Comparison of ENCODE assay signal across 8 cellular contexts in genomic region chr11:10540915-10541591, GRCh38. TPM values are rescaled to one million over a fixed set of nuclear protein-coding genes. Genes with fewer than 3 reads are reported as not detected.
DNase-seq lines count a peak whose midpoint lies in the region; ATAC-seq lines count a peak whose summit lies in the region.

Gene RNF141, minus strand, starts transcription at chr11:10541187. Its CDS starts 7,029 bp downstream, at chr11:10534158.

- peaks cover 21% of the 10 kb centered on the region for H3K4me1 Mint-ChIP-seq in activated CD8-positive, alpha-beta memory T cell treated with anti-CD3 and anti-CD28 coated beads, Interleukin-2, amount 10 ng/mL, durations not matched to agents 7 days and 5 days

- CTCF ChIA-PET in activated CD8-positive, alpha-beta memory T cell treated with anti-CD3 and anti-CD28 coated beads, Interleukin-2, amount 10 ng/mL, durations not matched to agents 7 days and 5 days (lab: Charles Lee) = interaction anchor here (0.6 to 3.5 kb wide), 57 partner anchors 10 to 268 kb away, joined by 3 to 26 read pairs (median 5); partner anchors contain the start of genes AMPD3, CTR9 and EIF4G2

- H3K9me3 ChIP-seq in endocrine pancreas (ENCODE audit: control insufficient read depth, low read length) = no peaks in the 10 kb centered on the region

- peaks cover under 1% of the 10 kb centered on the region for H3K27me3 Mint-ChIP-seq in activated CD8-positive, alpha-beta memory T cell treated with anti-CD3 and anti-CD28 coated beads, Interleukin-2, amount 10 ng/mL, durations not matched to agents 7 days and 5 days

- DNase-seq in COLO829 (ENCODE audit: low spot score) (peak; percentile 82), HS-5 (ENCODE audit: low read depth) (peak; percentile 65), NK-92 (lab: John Stamatoyannopoulos, UW; ENCODE audit: unreplicated experiment) (peak; percentile 70), mesenteric fat pad (ENCODE audit: low spot score) (peak; percentile 99)
- peak; percentile 95 for DNase-seq in activated CD8-positive, alpha-beta memory T cell treated with anti-CD3 and anti-CD28 coated beads, Interleukin-2, amount 10 ng/mL, durations not matched to agents 7 days and 5 days
- DNase-seq in stimulated activated CD8-positive, alpha-beta memory T cell treated with anti-CD3 and anti-CD28 coated beads, Interleukin-15, amount 100 ng/mL, for 4 hours (ENCODE audit: low read depth in 2 of 2) = peak; percentile 87 to 88

- H3K4me1 ChIP-seq in endocrine pancreas (ENCODE audit: control insufficient read depth, insufficient read depth, low read length) = peaks cover 10% of the 10 kb centered on the region

- peak within 1 kb of the TSS; percentile 78 for H3K27ac Mint-ChIP-seq in activated CD8-positive, alpha-beta memory T cell treated with anti-CD3 and anti-CD28 coated beads, Interleukin-2, amount 10 ng/mL, durations not matched to agents 7 days and 5 days

- H3K4me3 ChIP-seq in endocrine pancreas (ENCODE audit: control insufficient read depth, insufficient read depth, low read length) = peak within 1 kb of the TSS; percentile 92

- H3K36me3 ChIP-seq in endocrine pancreas (ENCODE audit: control insufficient read depth, insufficient read depth, low read length) = no peaks in the 10 kb centered on the region

- H3K27me3 ChIP-seq in endocrine pancreas (ENCODE audit: control insufficient read depth, insufficient read depth, low read length) = no peaks in the 10 kb centered on the region

- ATAC-seq in GM19468 (IDR thresholded peaks at IDR 0.05; ENCODE audit: extremely low read depth, unreplicated experiment) = peak; percentile 92
- peak; percentile 97 for ATAC-seq in activated CD8-positive, alpha-beta memory T cell treated with anti-CD3 and anti-CD28 coated beads, Interleukin-2, amount 10 ng/mL, durations not matched to agents 7 days and 5 days

- H3K4me3 Mint-ChIP-seq in activated CD8-positive, alpha-beta memory T cell treated with anti-CD3 and anti-CD28 coated beads, Interleukin-2, amount 10 ng/mL, durations not matched to agents 7 days and 5 days = peak within 1 kb of the TSS; percentile 84

- H3K36me3 Mint-ChIP-seq in activated CD8-positive, alpha-beta memory T cell treated with anti-CD3 and anti-CD28 coated beads, Interleukin-2, amount 10 ng/mL, durations not matched to agents 7 days and 5 days = no peaks in the 10 kb centered on the region

- peaks cover 2% of the 10 kb centered on the region for H3K9me3 Mint-ChIP-seq in activated CD8-positive, alpha-beta memory T cell treated with anti-CD3 and anti-CD28 coated beads, Interleukin-2, amount 10 ng/mL, durations not matched to agents 7 days and 5 days (ENCODE audit: low read depth)

- peak within 1 kb of the TSS; percentile 73 for H3K9ac ChIP-seq in endocrine pancreas (ENCODE audit: control insufficient read depth, insufficient read depth, low read length)

RNA-seq across cellular contexts. Expression of gene RNF141, which starts in this region (rescaled TPM):
- 10 to 100 TPM in 1 of 2 experiments, 1 to 10 TPM in 1; 9.4 to 10.1 TPM for total RNA-seq in activated CD8-positive, alpha-beta memory T cell treated with anti-CD3 and anti-CD28 coated beads, Interleukin-2, amount 10 ng/mL, durations not matched to agents 7 days and 5 days
- total RNA-seq in mesenteric fat pad = 54.0 TPM

Comparison
In these comparisons a context has a peak if more than half of its experiments do, and no peak if none do; other contexts are left out.
1. Peak in every context shown above with its lines: DNase-seq, ATAC-seq and H3K4me3 ChIP-seq.